ENCODE assay signal across 8 cellular contexts in the genomic region with DNA sequence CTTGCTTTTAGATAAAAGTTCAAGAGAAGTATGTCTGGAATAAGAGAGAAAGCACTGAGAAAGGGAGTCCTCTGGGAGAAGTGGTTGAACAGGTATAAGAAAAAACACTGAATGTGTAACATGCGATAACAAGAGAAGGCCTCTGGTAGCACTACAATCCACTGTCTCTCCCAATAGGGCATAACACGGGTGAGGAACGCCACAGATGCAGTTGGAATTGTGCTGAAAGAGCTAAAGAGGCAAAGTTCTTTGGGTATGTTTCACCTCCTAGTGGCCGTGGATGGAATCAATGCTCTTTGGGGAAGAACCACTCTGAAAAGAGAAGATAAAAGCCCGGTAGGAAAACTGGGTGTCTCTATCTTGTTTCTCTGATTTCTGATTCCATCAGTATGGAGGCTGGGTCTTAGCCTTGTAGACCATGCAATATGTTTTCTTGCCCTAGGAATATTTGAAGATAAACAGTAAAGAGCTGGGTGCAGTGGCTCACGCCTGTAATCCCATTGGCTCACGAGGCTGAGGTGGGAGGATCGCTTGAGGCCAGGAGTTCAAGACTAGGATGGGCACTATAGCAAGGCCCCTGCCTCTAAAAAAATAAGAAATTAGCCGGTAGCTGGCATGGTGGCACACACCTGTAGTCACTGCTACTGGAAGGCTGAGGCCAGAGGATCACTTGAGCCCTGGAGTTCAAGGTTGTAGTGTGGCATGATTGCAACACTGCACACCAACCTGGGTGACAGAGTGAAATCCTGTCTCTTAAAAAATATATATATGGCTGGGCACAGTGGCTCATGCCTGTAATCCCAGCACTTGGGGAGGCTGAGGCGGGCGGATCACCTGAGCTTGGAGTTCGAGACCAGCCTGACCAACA. TPM values are rescaled to one million over a fixed set of nuclear protein-coding genes. Genes with fewer than 3 reads are reported as not detected.
DNase-seq lines count a peak whose midpoint lies in the region; ATAC-seq, FAIRE-seq and TF ChIP-seq lines count a peak whose summit lies in the region.

No MANE protein-coding gene starts in this region.

- no peaks in the 10 kb centered on the region for H3K9me1 ChIP-seq in K562 (ENCODE audit: control insufficient read depth, insufficient read depth, low read length)

- POLR2A ChIA-PET in K562 (lab: Yijun Ruan, JAX): interaction anchor here (0.6 to 1.5 kb wide), 4 partner anchors 9 to 324 kb away, joined by 3 to 5 read pairs (median 4); no protein-coding TSS in a partner anchor

- no peaks in the 10 kb centered on the region for H3K4me1 ChIP-seq in K562 (replicated peaks in 1 of 2; ENCODE audit: control insufficient read depth in 2 of 2, insufficient read depth in 2 of 2, low read length in 2 of 2)

- no peak overlapping the region for H2AFZ ChIP-seq in K562 (ENCODE audit: low read depth, low read length)

- H3K9me3 ChIP-seq in K562 (replicated peaks; ENCODE audit: control insufficient read depth, insufficient read depth, low read depth, low read length): no peaks in the 10 kb centered on the region

- WGBS in K562 (ENCODE audit: insufficient coverage, low coverage, missing lambda C conversion rate): 72% methylated on average over 12 of the region's 12 CpGs

- no peak overlapping the region for H3K27ac Mint-ChIP-seq in activated T-helper 2 cell treated with anti-CD3 and anti-CD28 coated beads, Interferon-gamma antibody, Interleukin-2, Interleukin-4, amounts not matched to agents 10 μg/mL and 5 μg/mL and 100 μg/mL, durations not matched to agents 14 hours and 24 hours and 36 hours

- intact Hi-C loops in K562 (cut with micrococcal nuclease): loop anchor here (5.0 kb wide), 2 partner anchors 52 to 82 kb away; no protein-coding TSS in a partner anchor
- intact Hi-C loops in activated T-helper 2 cell treated with anti-CD3 and anti-CD28 coated beads, Interferon-gamma antibody, Interleukin-2, Interleukin-4, amounts not matched to agents 10 μg/mL and 5 μg/mL and 100 μg/mL, durations not matched to agents 14 hours and 24 hours and 36 hours (cut with micrococcal nuclease): no loop called here

- H3K27me3 ChIP-seq in K562 (ENCODE audit: control insufficient read depth in 2 of 2, insufficient read depth in 2 of 2, low read length in 2 of 2): no peaks in the 10 kb centered on the region

- H3K27me3 Mint-ChIP-seq in activated T-helper 2 cell treated with anti-CD3 and anti-CD28 coated beads, Interferon-gamma antibody, Interleukin-2, Interleukin-4, amounts not matched to agents 10 μg/mL and 5 μg/mL and 100 μg/mL, durations not matched to agents 14 hours and 24 hours and 36 hours (ENCODE audit: low read depth): no peaks in the 10 kb centered on the region

- ATAC-seq in K562: peak; percentile 92
- ATAC-seq in HG03432 (IDR thresholded peaks at IDR 0.05; ENCODE audit: unreplicated experiment): no peak

- H3K4me1 Mint-ChIP-seq in activated T-helper 2 cell treated with anti-CD3 and anti-CD28 coated beads, Interferon-gamma antibody, Interleukin-2, Interleukin-4, amounts not matched to agents 10 μg/mL and 5 μg/mL and 100 μg/mL, durations not matched to agents 14 hours and 24 hours and 36 hours (ENCODE audit: low read depth): no peaks in the 10 kb centered on the region

- no TSS peak for BruUV-seq in K562 (replicated peaks; lab: Mats Ljungman, UMichigan)

- H3K36me3 Mint-ChIP-seq in activated T-helper 2 cell treated with anti-CD3 and anti-CD28 coated beads, Interferon-gamma antibody, Interleukin-2, Interleukin-4, amounts not matched to agents 10 μg/mL and 5 μg/mL and 100 μg/mL, durations not matched to agents 14 hours and 24 hours and 36 hours (ENCODE audit: low read depth): peaks cover 48% of the 10 kb centered on the region

- no peaks in the 10 kb centered on the region for H3K9me3 Mint-ChIP-seq in activated T-helper 2 cell treated with anti-CD3 and anti-CD28 coated beads, Interferon-gamma antibody, Interleukin-2, Interleukin-4, amounts not matched to agents 10 μg/mL and 5 μg/mL and 100 μg/mL, durations not matched to agents 14 hours and 24 hours and 36 hours

- no peak overlapping the region for H3K4me3 ChIP-seq in K562

- H4K20me1 ChIP-seq in K562 (replicated peaks; ENCODE audit: control insufficient read depth, insufficient read depth, low read length): no peaks in the 10 kb centered on the region

- H3K27ac ChIP-seq in K562 (ENCODE audit: extremely low read depth, low read depth, low read length): no peak overlapping the region

- 0 out of 2 replicates have a peak, but pooled peaks have one; percentile 1 for TF ChIP-seq POLR2A in K562 (conservative IDR thresholded peaks at IDR 0.05)

- TF ChIP-seq RAD21 in K562 (CRISPR knock-in tag; conservative IDR thresholded peaks at IDR 0.05 in 1 of 2, IDR thresholded peaks at IDR 0.05 in 1 of 2): peak; percentile 51 to 72

- CTCF ChIA-PET in K562 (lab: Yijun Ruan, JAX; ENCODE audit: low intra/inter-chr PET ratio): no interaction called here

- no peak for TF ChIP-seq EP300 in K562 (IDR thresholded peaks at IDR 0.05; ENCODE audit: low read length)

- DNase-seq in DMS153 (lab: John Stamatoyannopoulos, UW): peak; percentile 30
- DNase-seq in HS-5 (ENCODE audit: low read depth): peak; percentile 6
- DNase-seq in RCC 7860 (ENCODE audit: low spot score): peak; percentile 35
- peak in 3 of 4 experiments; percentile 18 to 67 (median 39) for DNase-seq in K562 (ENCODE audit: extremely low read depth in 1 of 4, low spot score in 3 of 4)
- DNase-seq in iPS-NIHi7 (ENCODE audit: extremely low spot score): peak; percentile 61
- DNase-seq in smooth muscle cell of the brain vasculature (ENCODE audit: low read depth, low spot score): peak; percentile 36
- no peak for DNase-seq in activated T-helper 2 cell treated with anti-CD3 and anti-CD28 coated beads, Interferon-gamma antibody, Interleukin-2, Interleukin-4, amounts not matched to agents 10 μg/mL and 5 μg/mL and 100 μg/mL, durations not matched to agents 14 hours and 24 hours and 36 hours (ENCODE audit: low spot score)

- no peaks in the 10 kb centered on the region for H3K79me2 ChIP-seq in K562 (ENCODE audit: control insufficient read depth, insufficient read depth, low read length)

- no peak overlapping the region for H3K4me2 ChIP-seq in K562 (ENCODE audit: insufficient read depth, low read length)

- peak; percentile 64 to 75 (median 69) for TF ChIP-seq CTCF in K562 (IDR thresholded peaks at IDR 0.05 in 2 of 3, conservative IDR thresholded peaks at IDR 0.05 in 1 of 3; ENCODE audit: insufficient read depth in 2 of 3, low read depth in 1 of 3, low read length in 3 of 3)

- H3K36me3 ChIP-seq in K562 (ENCODE audit: control insufficient read depth, insufficient read depth, low read length): peaks cover 82% of the 10 kb centered on the region

- H3K9ac ChIP-seq in K562 (ENCODE audit: insufficient read depth in 1 of 2, low read depth in 2 of 2, low read length in 2 of 2): no peak overlapping the region

- FAIRE-seq in RCC 7860 (lab: Jason Lieb, UNC) (no peak), K562 (lab: Jason Lieb, UNC) (peak; percentile 73)

- no peak overlapping the region for H3K4me3 Mint-ChIP-seq in activated T-helper 2 cell treated with anti-CD3 and anti-CD28 coated beads, Interferon-gamma antibody, Interleukin-2, Interleukin-4, amounts not matched to agents 10 μg/mL and 5 μg/mL and 100 μg/mL, durations not matched to agents 14 hours and 24 hours and 36 hours (ENCODE audit: low read depth)

- in situ Hi-C loops in K562 (cut with MboI): no loop called here

RNA-seq across cellular contexts. Expression of a gene that starts 40.4 kb away (rescaled TPM):
- 498 and 523 TPM in 2 replicates for total RNA-seq in K562 (2011; cell fraction: chromatin; rRNA removed; ENCODE audit: low replicate concordance)
- 338 and 343 TPM in 2 replicates for total RNA-seq in K562 (2011; cell fraction: nucleolus; rRNA removed)
- 327 and 351 TPM in 2 replicates for total RNA-seq in K562 (2011; cell fraction: nucleoplasm; rRNA removed)
- 129 and 155 TPM in 2 replicates for total RNA-seq in K562 (2014; rRNA removed)
- total RNA-seq in K562 (2014; rRNA removed; fragmentation: Illumina TruSeq; extraction: Trizol): 250 and 288 TPM in 2 replicates
- total RNA-seq in K562 (2015; rRNA removed; fragmentation: Illumina TruSeq; extraction: Trizol): 202 and 215 TPM in 2 replicates
- 242 and 246 TPM in 2 replicates for total RNA-seq in K562 (2021)
- polyA plus RNA-seq in K562 (2011; rRNA removed): 431 and 484 TPM in 2 replicates
- polyA plus RNA-seq in K562 (2011; cell fraction: cytosol; rRNA removed): 317 and 359 TPM in 2 replicates
- polyA plus RNA-seq in K562 (2011; cell fraction: nucleus; rRNA removed): 376 and 394 TPM in 2 replicates
- polyA plus RNA-seq in K562 (2012): 209 and 223 TPM in 2 replicates
- 402 and 404 TPM in 2 replicates for polyA plus RNA-seq in K562 (2014; fragmentation: Illumina TruSeq; extraction: Trizol)
- polyA plus RNA-seq in K562 (2014; fragmentation: Nextera tagmentation; extraction: Ambion mirVana): 100 to 1,000 TPM; 298 to 468 TPM
- polyA plus RNA-seq in K562 (2014; rRNA removed): 344 and 358 TPM in 2 replicates
- 340 and 359 TPM in 2 replicates for polyA minus RNA-seq in K562 (2011; rRNA and poly(A)+ RNA removed)
- 135 and 169 TPM in 2 replicates for polyA minus RNA-seq in K562 (2011; cell fraction: cytosol; rRNA and poly(A)+ RNA removed)
- 193 and 313 TPM in 2 replicates for polyA minus RNA-seq in K562 (2011; cell fraction: nucleus; rRNA and poly(A)+ RNA removed)
- 172 and 187 TPM in 2 replicates for total RNA-seq in activated T-helper 2 cell treated with anti-CD3 and anti-CD28 coated beads, Interferon-gamma antibody, Interleukin-2, Interleukin-4, amounts not matched to agents 10 μg/mL and 5 μg/mL and 100 μg/mL, durations not matched to agents 14 hours and 24 hours and 36 hours

RNA-seq across cellular contexts. Expression of a gene that starts 40.7 kb away (rescaled TPM):
- 115 and 157 TPM in 2 replicates for total RNA-seq in K562 (2011; cell fraction: chromatin; rRNA removed; ENCODE audit: low replicate concordance)
- total RNA-seq in K562 (2011; cell fraction: nucleolus; rRNA removed): 58.0 and 60.1 TPM in 2 replicates
- 73.8 and 91.0 TPM in 2 replicates for total RNA-seq in K562 (2011; cell fraction: nucleoplasm; rRNA removed)
- 28.0 and 33.5 TPM in 2 replicates for total RNA-seq in K562 (2014; rRNA removed)
- total RNA-seq in K562 (2014; rRNA removed; fragmentation: Illumina TruSeq; extraction: Trizol): 42.1 and 44.5 TPM in 2 replicates
- 43.2 and 44.8 TPM in 2 replicates for total RNA-seq in K562 (2015; rRNA removed; fragmentation: Illumina TruSeq; extraction: Trizol)
- total RNA-seq in K562 (2021): 50.3 and 52.1 TPM in 2 replicates
- polyA plus RNA-seq in K562 (2011; rRNA removed): 90.7 and 106 TPM in 2 replicates
- 62.1 and 77.9 TPM in 2 replicates for polyA plus RNA-seq in K562 (2011; cell fraction: cytosol; rRNA removed)
- polyA plus RNA-seq in K562 (2011; cell fraction: nucleus; rRNA removed): 101 and 107 TPM in 2 replicates
- polyA plus RNA-seq in K562 (2012): 41.6 and 49.1 TPM in 2 replicates
- 78.1 and 85.1 TPM in 2 replicates for polyA plus RNA-seq in K562 (2014; fragmentation: Illumina TruSeq; extraction: Trizol)
- polyA plus RNA-seq in K562 (2014; fragmentation: Nextera tagmentation; extraction: Ambion mirVana): 10 to 100 TPM; 18.4 to 35.2 TPM
- polyA plus RNA-seq in K562 (2014; rRNA removed): 42.9 and 44.5 TPM in 2 replicates
- 146 and 175 TPM in 2 replicates for polyA minus RNA-seq in K562 (2011; rRNA and poly(A)+ RNA removed)
- 40.0 and 44.7 TPM in 2 replicates for polyA minus RNA-seq in K562 (2011; cell fraction: cytosol; rRNA and poly(A)+ RNA removed)
- 20.3 and 43.2 TPM in 2 replicates for polyA minus RNA-seq in K562 (2011; cell fraction: nucleus; rRNA and poly(A)+ RNA removed)
- total RNA-seq in activated T-helper 2 cell treated with anti-CD3 and anti-CD28 coated beads, Interferon-gamma antibody, Interleukin-2, Interleukin-4, amounts not matched to agents 10 μg/mL and 5 μg/mL and 100 μg/mL, durations not matched to agents 14 hours and 24 hours and 36 hours: 65.8 and 67.9 TPM in 2 replicates
